Comparison of ENCODE assay signal across 8 cellular contexts in genomic region chr4:153468587-153468986, GRCh38. TPM values are rescaled to one million over a fixed set of nuclear protein-coding genes. Genes with fewer than 3 reads are reported as not detected.
DNase-seq lines count a peak whose midpoint lies in the region; ATAC-seq and TF ChIP-seq lines count a peak whose summit lies in the region.

No MANE protein-coding gene starts in this region.

- POLR2A ChIA-PET in MCF 10A (lab: Yijun Ruan, JAX) = interaction anchor here (0.7 to 11.1 kb wide), 12 partner anchors 9 to 123 kb away, joined by 3 to 196 read pairs (median 4); no protein-coding TSS in a partner anchor

- no peaks in the 10 kb centered on the region for H3K27me3 ChIP-seq in thyroid gland

- H3K9me3 ChIP-seq in thyroid gland = no peaks in the 10 kb centered on the region

- DNase-seq in activated CD8-positive, alpha-beta memory T cell treated with anti-CD3 and anti-CD28 coated beads, Interleukin-2, amount 10 ng/mL, durations not matched to agents 7 days and 5 days = no peak
- no peak for DNase-seq in activated CD8-positive, alpha-beta memory T cell treated with anti-CD3 and anti-CD28 coated beads for 24 hours
- DNase-seq in MCF 10A (ENCODE audit: unreplicated experiment) (no peak), DMS79 treated with DMSO at 0.1 percent for 48 hours (lab: John Stamatoyannopoulos, UW) (no peak), MV-4-11 (lab: John Stamatoyannopoulos, UW) (no peak), thyroid gland (no peak)
- peak; percentile 30 for DNase-seq in stimulated activated naive CD8-positive, alpha-beta T cell treated with anti-CD3 and anti-CD28 coated beads, Interleukin-15, Interleukin-2, amounts not matched to agents 100 U/mL and 50 U/mL, for 24 hours

- H3K4me1 Mint-ChIP-seq in activated CD8-positive, alpha-beta memory T cell treated with anti-CD3 and anti-CD28 coated beads, Interleukin-2, amount 10 ng/mL, durations not matched to agents 7 days and 5 days = peaks cover 65% of the 10 kb centered on the region
- H3K4me1 Mint-ChIP-seq in MCF 10A (ENCODE audit: insufficient read depth, unreplicated experiment) = peaks cover 36% of the 10 kb centered on the region

- no TSS peak for BruUV-seq in MCF 10A (replicated peaks; lab: Mats Ljungman, UMichigan)

- peaks cover 5% of the 10 kb centered on the region for H3K27me3 Mint-ChIP-seq in activated CD8-positive, alpha-beta memory T cell treated with anti-CD3 and anti-CD28 coated beads, Interleukin-2, amount 10 ng/mL, durations not matched to agents 7 days and 5 days
- H3K27me3 Mint-ChIP-seq in MCF 10A (ENCODE audit: insufficient read depth, unreplicated experiment) = no peaks in the 10 kb centered on the region

- 77 to 82% methylated on average over 1 of the region's 1 CpG for WGBS in thyroid gland, 2 donors

- peak overlapping the region; percentile 88 for H3K4me3 Mint-ChIP-seq in activated CD8-positive, alpha-beta memory T cell treated with anti-CD3 and anti-CD28 coated beads, Interleukin-2, amount 10 ng/mL, durations not matched to agents 7 days and 5 days
- peak overlapping the region; percentile 87 for H3K4me3 Mint-ChIP-seq in MCF 10A (ENCODE audit: unreplicated experiment)

- intact Hi-C loops in MCF 10A (cut with micrococcal nuclease) (no loop called here), thyroid gland (cut with DNase I) (loop anchor here (10.0 kb wide), 1 partner anchor 124 kb away; the partner anchor contains the start of gene MND1)

- H3K4me3 ChIP-seq in thyroid gland (replicated peaks in 1 of 3) = no peak overlapping the region

- peak overlapping the region; percentile 92 for H3K27ac Mint-ChIP-seq in activated CD8-positive, alpha-beta memory T cell treated with anti-CD3 and anti-CD28 coated beads, Interleukin-2, amount 10 ng/mL, durations not matched to agents 7 days and 5 days
- peak overlapping the region; percentile 64 for H3K27ac Mint-ChIP-seq in MCF 10A (ENCODE audit: low read depth, unreplicated experiment)

- CTCF ChIA-PET in activated CD8-positive, alpha-beta memory T cell treated with anti-CD3 and anti-CD28 coated beads, Interleukin-2, amount 10 ng/mL, durations not matched to agents 7 days and 5 days (lab: Charles Lee) = interaction anchor here (0.9 to 6.5 kb wide), 14 partner anchors 14 to 123 kb away, joined by 3 to 75 read pairs (median 6); no protein-coding TSS in a partner anchor
- CTCF ChIA-PET in MCF 10A (lab: Yijun Ruan, JAX) = interaction anchor here (0.6 to 3.9 kb wide), 10 partner anchors 11 to 124 kb away, joined by 3 to 27 read pairs (median 4); partner anchors contain the start of gene MND1

- TF ChIP-seq CTCF in MCF 10A (IDR thresholded peaks at IDR 0.05; ENCODE audit: unreplicated experiment) (no peak), thyroid gland (IDR thresholded peaks at IDR 0.05) (no peak)

- no peaks in the 10 kb centered on the region for H3K36me3 ChIP-seq in thyroid gland

- no peak for ATAC-seq in activated CD8-positive, alpha-beta memory T cell treated with anti-CD3 and anti-CD28 coated beads, Interleukin-2, amount 10 ng/mL, durations not matched to agents 7 days and 5 days
- ATAC-seq in HG03442 (IDR thresholded peaks at IDR 0.05; ENCODE audit: unreplicated experiment) = peak; percentile 21
- ATAC-seq in stimulated activated naive CD8-positive, alpha-beta T cell treated with anti-CD3 and anti-CD28 coated beads, Interleukin-15, Interleukin-2, amounts not matched to agents 100 U/mL and 50 U/mL, for 24 hours = peak; percentile 25

- H3K4me1 ChIP-seq in thyroid gland = peaks cover 7 to 25% of the 10 kb centered on the region in 2 donors

- H3K27ac ChIP-seq in thyroid gland = no peak overlapping the region

- TF ChIP-seq POLR2A in thyroid gland (IDR thresholded peaks at IDR 0.05) = no peak

- H3K36me3 Mint-ChIP-seq in activated CD8-positive, alpha-beta memory T cell treated with anti-CD3 and anti-CD28 coated beads, Interleukin-2, amount 10 ng/mL, durations not matched to agents 7 days and 5 days = peaks cover 27% of the 10 kb centered on the region
- H3K36me3 Mint-ChIP-seq in MCF 10A (ENCODE audit: insufficient read depth, unreplicated experiment) = peaks cover 6% of the 10 kb centered on the region

- H3K9me3 Mint-ChIP-seq in activated CD8-positive, alpha-beta memory T cell treated with anti-CD3 and anti-CD28 coated beads, Interleukin-2, amount 10 ng/mL, durations not matched to agents 7 days and 5 days (ENCODE audit: low read depth) = no peaks in the 10 kb centered on the region
- H3K9me3 Mint-ChIP-seq in MCF 10A (ENCODE audit: unreplicated experiment) = no peaks in the 10 kb centered on the region

RNA-seq across cellular contexts. Expression of gene TMEM131L, which starts 2.4 kb away (rescaled TPM):
- total RNA-seq in activated CD8-positive, alpha-beta memory T cell treated with anti-CD3 and anti-CD28 coated beads, Interleukin-2, amount 10 ng/mL, durations not matched to agents 7 days and 5 days = 10 to 100 TPM; 29.2 to 34.0 TPM
- 7.8 and 10.1 TPM in 2 replicates for total RNA-seq in MCF 10A (2022)
- total RNA-seq in thyroid gland = 10 to 100 TPM; 11.1 to 17.9 (median 16.4) TPM
